Comparison of ENCODE assay signal across 9 cellular contexts in the genomic region with DNA sequence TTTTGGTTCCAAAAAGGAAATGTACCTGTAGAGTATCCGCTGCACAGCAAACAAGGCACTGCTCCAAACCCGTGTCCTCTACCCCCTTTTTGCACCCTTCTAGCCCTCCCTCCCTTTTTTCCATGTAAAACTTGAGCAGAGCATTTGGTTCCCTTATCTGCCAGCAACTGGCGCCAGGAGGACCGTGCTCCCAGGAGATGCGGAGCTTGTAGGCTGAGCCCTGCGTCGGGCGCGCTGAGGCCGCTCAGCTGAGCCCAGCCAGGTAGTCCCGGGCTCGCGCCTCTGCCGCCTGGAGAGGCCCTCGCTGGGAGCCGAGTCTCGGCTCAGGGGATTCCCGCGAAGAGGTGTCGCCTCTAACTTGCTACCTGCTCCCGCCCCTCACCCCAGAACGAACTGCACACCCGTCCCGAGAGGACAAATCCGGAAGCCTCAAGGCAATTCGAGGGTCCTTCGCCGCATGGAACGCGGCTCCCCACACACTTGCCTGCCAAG. TPM values are rescaled to one million over a fixed set of nuclear protein-coding genes. Genes with fewer than 3 reads are reported as not detected.
A peak's percentile ranks its signal among the peaks of the same experiment; 100 is the strongest.
DNase-seq lines count a peak whose midpoint lies in the region; ATAC-seq, FAIRE-seq and TF ChIP-seq lines count a peak whose summit lies in the region.
"Had no signal": no experiment of that assay in that cellular context is flagged by ENCODE, and none has a peak within 500 bp of the region (broad histone marks: within the 10 kb centered on the region; RNA-seq: fewer than 3 reads in every experiment).

No MANE protein-coding gene starts in this region.

- H3K36me3 ChIP-seq in pancreas: no peaks in the 10 kb centered on the region

- H3K9me3 Mint-ChIP-seq in activated naive CD4-positive, alpha-beta T cell treated with anti-CD3 and anti-CD28 coated beads for 36 hours: no peaks in the 10 kb centered on the region
- no peaks in the 10 kb centered on the region for H3K9me3 Mint-ChIP-seq in type B pancreatic cell

- peak overlapping the region; percentile 99 for H3K4me3 Mint-ChIP-seq in activated naive CD4-positive, alpha-beta T cell treated with anti-CD3 and anti-CD28 coated beads for 36 hours
- peak overlapping the region; percentile 90 for H3K4me3 Mint-ChIP-seq in type B pancreatic cell

- H3K36me3 Mint-ChIP-seq in activated naive CD4-positive, alpha-beta T cell treated with anti-CD3 and anti-CD28 coated beads for 36 hours (ENCODE audit: low read depth): peaks cover 42% of the 10 kb centered on the region
- H3K36me3 Mint-ChIP-seq in type B pancreatic cell: peaks cover 15% of the 10 kb centered on the region

- ATAC-seq in GM19452 (IDR thresholded peaks at IDR 0.05; ENCODE audit: unreplicated experiment) (peak; percentile 46), HG03521 (IDR thresholded peaks at IDR 0.05; ENCODE audit: unreplicated experiment) (peak; percentile 37), pancreas (peak; percentile 76 to 87 (median 79))

- peak overlapping the region; percentile 98 for H3K27ac Mint-ChIP-seq in activated naive CD4-positive, alpha-beta T cell treated with anti-CD3 and anti-CD28 coated beads for 36 hours
- peak overlapping the region; percentile 93 for H3K27ac Mint-ChIP-seq in type B pancreatic cell

- peak; percentile 77 for DNase-seq in COLO668 (lab: John Stamatoyannopoulos, UW; ENCODE audit: unreplicated experiment)
- peak; percentile 83 for DNase-seq in RPMI8226
- DNase-seq in activated naive CD4-positive, alpha-beta T cell treated with anti-CD3 and anti-CD28 coated beads for 36 hours: peak; percentile 87
- peak in 41 of 42 donors; percentile 16 to 82 (median 61) for DNase-seq in head of caudate nucleus
- peak; percentile 55 to 86 (median 68) for DNase-seq in pancreas
- peak; percentile 76 for DNase-seq in type B pancreatic cell (ENCODE audit: extremely low spot score, unreplicated experiment)

- H3K4me1 ChIP-seq in pancreas: peaks cover 0 to 10% (median 3%) of the 10 kb centered on the region in 3 donors

- TF ChIP-seq CTCF in pancreas (IDR thresholded peaks at IDR 0.05) (no peak), type B pancreatic cell (conservative IDR thresholded peaks at IDR 0.05) (no peak)

- peak overlapping the region; percentile 90 to 96 (median 94) for H3K27ac ChIP-seq in pancreas

- 0% methylated on average over 30 of the region's 30 CpGs for WGBS in pancreas, 2 donors

- FAIRE-seq in pancreas (lab: Jason Lieb, UNC): no peak
- FAIRE-seq: frontal cortex had no signal

- no peaks in the 10 kb centered on the region for H3K27me3 Mint-ChIP-seq in activated naive CD4-positive, alpha-beta T cell treated with anti-CD3 and anti-CD28 coated beads for 36 hours (ENCODE audit: low read depth)
- no peaks in the 10 kb centered on the region for H3K27me3 Mint-ChIP-seq in type B pancreatic cell

- intact Hi-C loops in activated naive CD4-positive, alpha-beta T cell treated with anti-CD3 and anti-CD28 coated beads for 36 hours (cut with micrococcal nuclease): loop anchor here (1.0 to 10.0 kb wide), 11 partner anchors 31 to 1064 kb away; a partner anchor contains a TSS
- intact Hi-C loops in head of caudate nucleus (cut with DNase I): loop anchor here (1.0 to 5.0 kb wide), 2 partner anchors 222 to 264 kb away; a partner anchor contains a TSS
- intact Hi-C loops in pancreas (cut with DNase I): loop anchor here in 1 of 3 donors (10.0 kb wide), 1 partner anchor 189 kb away; no protein-coding TSS in a partner anchor

- CTCF ChIA-PET in activated naive CD4-positive, alpha-beta T cell treated with anti-CD3 and anti-CD28 coated beads for 36 hours (lab: Charles Lee): interaction anchor here (1.1 to 2.4 kb wide), 2 partner anchors 10 to 191 kb away, joined by 4 to 5 read pairs; no protein-coding TSS in a partner anchor

- H3K9me3 ChIP-seq in pancreas: no peaks in the 10 kb centered on the region

- peak overlapping the region; percentile 74 to 97 (median 79) for H3K4me3 ChIP-seq in pancreas

- H3K27me3 ChIP-seq in pancreas: no peaks in the 10 kb centered on the region

- H3K4me1 Mint-ChIP-seq in activated naive CD4-positive, alpha-beta T cell treated with anti-CD3 and anti-CD28 coated beads for 36 hours (ENCODE audit: low read depth): peaks cover 58% of the 10 kb centered on the region
- H3K4me1 Mint-ChIP-seq in type B pancreatic cell (ENCODE audit: unreplicated experiment): peaks cover 22% of the 10 kb centered on the region

RNA-seq across cellular contexts. Expression of a gene that starts 0.6 kb away (rescaled TPM):
- total RNA-seq in activated naive CD4-positive, alpha-beta T cell treated with anti-CD3 and anti-CD28 coated beads for 36 hours: 10 to 100 TPM; 31.1 to 32.7 TPM
- 10 to 100 TPM; 10.8 to 20.7 (median 14.4) TPM for total RNA-seq in pancreas
- 1 to 10 TPM; 4.6 to 8.6 TPM for polyA plus RNA-seq in pancreas
- total RNA-seq in type B pancreatic cell (ENCODE audit: low replicate concordance): 39.0 and 43.6 TPM in 2 replicates

Comparison
In these comparisons a context has a peak if more than half of its experiments do, and no peak if none do; other contexts are left out.
1. Peak in every context shown above with its lines: DNase-seq, ATAC-seq, H3K4me3 ChIP-seq and H3K27ac ChIP-seq.